In the genomic region with DNA sequence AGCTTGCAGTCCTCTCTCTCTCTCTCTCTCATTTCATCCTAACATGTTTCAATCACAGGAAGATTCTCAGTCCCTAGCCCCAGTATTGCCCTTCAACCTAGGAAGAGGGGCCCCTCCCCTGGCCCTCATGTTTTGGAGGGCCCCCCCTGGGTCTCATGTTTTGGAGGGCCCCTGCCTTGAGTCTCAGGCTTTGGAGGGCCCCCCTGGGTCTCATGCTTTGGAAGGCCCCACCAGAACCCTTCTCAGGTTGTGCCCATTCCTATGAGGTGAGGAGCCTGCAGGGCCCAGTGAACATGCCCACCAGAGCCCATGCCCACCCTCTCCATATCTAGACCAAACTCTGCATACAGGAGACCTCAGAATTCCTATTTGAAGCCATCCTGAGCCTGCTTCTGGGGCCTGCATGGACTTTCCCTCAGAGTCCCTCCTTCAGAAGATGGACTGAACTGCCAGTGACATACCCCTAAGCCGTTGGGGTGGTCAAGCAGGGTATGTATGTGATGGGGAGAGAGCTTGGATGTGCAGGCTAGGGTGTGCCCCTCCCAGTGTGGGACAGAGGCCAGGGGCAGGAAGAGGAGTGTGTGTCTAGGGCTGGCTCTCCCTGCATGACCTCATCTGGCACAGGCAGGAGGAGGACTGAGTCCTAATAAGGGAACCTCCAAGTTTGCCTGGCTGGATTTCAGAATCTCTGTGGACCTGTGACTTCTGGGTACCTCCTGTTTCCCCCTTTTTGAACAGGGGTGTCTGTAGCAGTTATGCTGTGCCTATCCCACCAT, we compare ENCODE assay signal across 10 cellular contexts. TPM values are rescaled to one million over a fixed set of nuclear protein-coding genes. Genes with fewer than 3 reads are reported as not detected.
A peak's percentile ranks its signal among the peaks of the same experiment; 100 is the strongest.
DNase-seq lines count a peak whose midpoint lies in the region; ATAC-seq and TF ChIP-seq lines count a peak whose summit lies in the region.
"Had no signal": no experiment of that assay in that cellular context is flagged by ENCODE, and none has a peak within 500 bp of the region (broad histone marks: within the 10 kb centered on the region; RNA-seq: fewer than 3 reads in every experiment).

No MANE protein-coding gene starts in this region.

- H3K4me3 ChIP-seq in ascending aorta, result no peak overlapping the region
- H3K4me3 ChIP-seq in left ventricle myocardium inferior, result no peak overlapping the region
- no peak overlapping the region for H3K4me3 ChIP-seq in gastrocnemius medialis

- TF ChIP-seq POLR2A in gastrocnemius medialis (IDR thresholded peaks at IDR 0.05), result no peak

- ATAC-seq in gastrocnemius medialis (peak; percentile 18 to 29), GM21786 (IDR thresholded peaks at IDR 0.05; ENCODE audit: unreplicated experiment) (no peak)

- peak overlapping the region; percentile 63 to 69 for H3K27ac ChIP-seq in ascending aorta
- H3K27ac ChIP-seq in left ventricle myocardium inferior (replicated peaks), result peak overlapping the region; percentile 84
- peak overlapping the region in 3 of 4 donors; percentile 12 to 52 (median 47) for H3K27ac ChIP-seq in gastrocnemius medialis

- in situ Hi-C loops in gastrocnemius medialis (cut with MboI; ENCODE audit: low sequenced_read_pairs in 4 of 4), result no loop called here

- no peaks in the 10 kb centered on the region for H3K27me3 ChIP-seq in ascending aorta
- H3K27me3 ChIP-seq in left ventricle myocardium inferior (ENCODE audit: low read depth), result no peaks in the 10 kb centered on the region
- H3K27me3 ChIP-seq in gastrocnemius medialis, result no peaks in the 10 kb centered on the region

- H3K9me3 ChIP-seq in ascending aorta (no peaks in the 10 kb centered on the region), left ventricle myocardium inferior (replicated peaks) (no peaks in the 10 kb centered on the region), gastrocnemius medialis (no peaks in the 10 kb centered on the region)

- TF ChIP-seq CTCF in ascending aorta (IDR thresholded peaks at IDR 0.05) (no peak), left ventricle myocardium inferior (IDR thresholded peaks at IDR 0.05; ENCODE audit: borderline replicate concordance) (no peak), gastrocnemius medialis (IDR thresholded peaks at IDR 0.05 in 4 of 5, conservative IDR thresholded peaks at IDR 0.05 in 1 of 5) (no peak)

- DNase-seq in H4 (ENCODE audit: low spot score) (peak; percentile 79), ascending aorta (ENCODE audit: low spot score in 2 of 2) (peak in 1 of 2 donors; percentile 77), left ventricle myocardium inferior (peak; percentile 81), gastrocnemius medialis (peak in 1 of 2 donors; percentile 35), NCI-H2107 (lab: John Stamatoyannopoulos, UW) (no peak), NCI-H2029 treated with DMSO at 0.1 percent for 48 hours (lab: John Stamatoyannopoulos, UW) (no peak), nucleus accumbens (lab: John Stamatoyannopoulos, UW) (no peak)
- DNase-seq: caudate nucleus, midbrain had no signal

- intact Hi-C loops in ascending aorta (cut with DNase I), result no loop called here
- intact Hi-C loops in left ventricle myocardium inferior (cut with micrococcal nuclease), result no loop called here
- intact Hi-C loops in gastrocnemius medialis (cut with DNase I; ENCODE audit: low total_unique reads), result no loop called here

- H3K4me1 ChIP-seq in ascending aorta, result peaks cover 5 to 8% of the 10 kb centered on the region in 2 donors
- peaks cover 25% of the 10 kb centered on the region for H3K4me1 ChIP-seq in left ventricle myocardium inferior
- H3K4me1 ChIP-seq in gastrocnemius medialis, result peaks cover 5 to 7% of the 10 kb centered on the region in 2 donors

- H3K36me3 ChIP-seq in ascending aorta (no peaks in the 10 kb centered on the region), left ventricle myocardium inferior (no peaks in the 10 kb centered on the region), gastrocnemius medialis (no peaks in the 10 kb centered on the region)

RNA-seq across cellular contexts. Expression of gene VDAC2, which starts 8.1 kb away (rescaled TPM):
- total RNA-seq in H4 (2014; rRNA removed; shearing (Covaris generic)), result 230 and 259 TPM in 2 replicates
- 14.4 TPM for total RNA-seq in ascending aorta
- total RNA-seq in left ventricle myocardium inferior, result 442 TPM
- total RNA-seq in gastrocnemius medialis, result 100 to 1,000 TPM; 255 to 442 (median 268) TPM

RNA-seq across cellular contexts. Expression of gene COMTD1, which starts 33.2 kb away (rescaled TPM):
- total RNA-seq in H4 (2014; rRNA removed; shearing (Covaris generic)), result 7.9 and 19.9 TPM in 2 replicates
- total RNA-seq in ascending aorta (85.5 TPM), left ventricle myocardium inferior (29.0 TPM), gastrocnemius medialis (10 to 100 TPM; 15.6 to 64.4 (median 34.9) TPM)

Comparison
In these comparisons a context has a peak if more than half of its experiments do, and no peak if none do; other contexts are left out.
1. DNase-seq: peak in H4 (single experiment) and left ventricle myocardium inferior (single experiment); none in NCI-H2107 (single experiment), NCI-H2029 treated with DMSO at 0.1 percent for 48 hours (single experiment) and nucleus accumbens (0 of 56).
2. RNA of gene VDAC2, which starts 8.1 kb away (total RNA-seq): 442 TPM in left ventricle myocardium inferior (single experiment), 255 to 442 TPM in gastrocnemius medialis and 230 to 259 TPM in H4; 14.4 TPM in ascending aorta (single experiment); every median in the first group is over 10 times any median in the second.
3. Peak in every context shown above with its lines, with median percentiles within 50 percentile points of each other: H3K27ac ChIP-seq.